ENCODE assay signal across 1 cellular context in the genomic region with DNA sequence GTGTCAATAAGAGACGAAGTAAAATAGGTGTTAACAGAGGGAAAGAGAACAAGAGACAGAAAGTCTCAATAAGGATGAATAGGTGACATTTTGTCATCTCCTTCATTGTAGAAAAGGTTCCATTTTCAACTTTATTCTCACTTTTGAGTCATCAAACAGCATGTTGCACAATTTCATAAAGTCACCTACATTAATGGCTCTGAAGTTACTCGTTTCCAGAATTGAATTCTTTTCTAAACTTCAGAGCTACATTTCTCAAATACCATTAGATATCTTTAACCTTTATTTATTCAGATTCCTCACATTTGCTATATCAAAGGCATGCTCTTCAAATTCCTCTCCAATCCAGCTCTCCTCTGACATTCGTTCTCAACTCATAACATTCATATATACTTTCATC.
TF ChIP-seq lines count a peak whose summit lies in the region.

No MANE protein-coding gene starts in this region.

TF ChIP-seq in K562, 482 proteins besides CTCF, POLR2A, EP300 and RAD21:
- TF ChIP-seq KLF1 (tag; IDR thresholded peaks at IDR 0.05) (no peak), CEBPB (tag; IDR thresholded peaks at IDR 0.05) (peak; percentile 34; the same call in 1 of the 2 replicates)
